Comparison of ENCODE assay signal across 40 cellular contexts in the genomic region with DNA sequence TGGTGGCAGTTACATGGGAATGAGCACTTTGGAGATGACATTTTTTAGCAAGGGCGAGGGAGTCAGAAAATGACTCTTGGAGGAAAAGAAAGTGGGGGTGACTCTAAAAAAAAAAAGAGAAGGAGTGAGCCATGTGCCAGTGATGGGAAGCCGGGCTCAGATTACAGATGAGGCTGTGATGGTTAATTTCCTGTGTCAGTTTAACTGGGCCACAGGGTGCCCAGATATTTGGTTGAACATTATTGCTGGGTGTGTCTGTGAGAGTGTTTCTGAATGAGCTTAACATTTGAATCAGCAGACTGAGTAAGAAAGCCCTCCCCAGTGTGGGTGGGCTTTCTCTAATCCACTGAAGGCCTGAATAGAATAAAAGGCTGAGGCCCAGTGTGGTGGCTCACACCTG. TPM values are rescaled to one million over a fixed set of nuclear protein-coding genes. Genes with fewer than 3 reads are reported as not detected.
"Had no signal": no experiment of that assay in that cellular context is flagged by ENCODE, and none has a peak within 500 bp of the region (broad histone marks: within the 10 kb centered on the region; RNA-seq: fewer than 3 reads in every experiment).

No MANE protein-coding gene starts in this region.

- H3K4me1 ChIP-seq: ascending aorta had no signal

- H3K27me3 ChIP-seq: ascending aorta, cardiac muscle cell had no signal

- ATAC-seq: activated CD4-positive, alpha-beta T cell treated with anti-CD3 and anti-CD28 coated beads for 36 hours; activated CD4-positive, CD25-positive, alpha-beta regulatory T cell treated with anti-CD3 and anti-CD28 coated beads, Interleukin-2, amount 50 U/mL, for 24 hours; activated CD8-positive, alpha-beta memory T cell treated with anti-CD3 and anti-CD28 coated beads, Interleukin-2, amount 10 ng/mL, durations not matched to agents 7 days and 5 days; activated CD8-positive, alpha-beta T cell treated with anti-CD3 and anti-CD28 coated beads, Interleukin-2, amount 10 ng/mL, durations not matched to agents 7 days and 5 days; activated naive CD8-positive, alpha-beta T cell treated with anti-CD3 and anti-CD28 coated beads, Interleukin-2, amount 50 U/mL, for 24 hours had no signal

- H3K27ac ChIP-seq: ascending aorta, cardiac muscle cell, VCaP had no signal

- H3K36me3 ChIP-seq: ascending aorta, cardiac muscle cell had no signal

- FAIRE-seq: bronchial epithelial cell, TTC549 had no signal

- H3K36me3 Mint-ChIP-seq: activated CD8-positive, alpha-beta memory T cell treated with anti-CD3 and anti-CD28 coated beads, Interleukin-2, amount 10 ng/mL, durations not matched to agents 7 days and 5 days; activated naive CD4-positive, alpha-beta T cell treated with anti-CD3 and anti-CD28 coated beads, Interleukin-2, amount 10 ng/mL, durations not matched to agents 7 days and 5 days; activated naive CD4-positive, alpha-beta T cell treated with anti-CD3 and anti-CD28 coated beads, Interleukin-2, amount 50 U/mL, for 24 hours; activated naive CD8-positive, alpha-beta T cell; activated naive CD8-positive, alpha-beta T cell treated with anti-CD3 and anti-CD28 coated beads, Interleukin-2, amount 10 ng/mL, durations not matched to agents 7 days and 5 days; brain had no signal

- DNase-seq: activated CD4-positive, alpha-beta memory T cell treated with anti-CD3 and anti-CD28 coated beads, Interleukin-2, amount 10 ng/mL, durations not matched to agents 7 days and 5 days; activated CD4-positive, alpha-beta T cell treated with anti-CD3 and anti-CD28 coated beads for 1 hour; activated CD4-positive, alpha-beta T cell treated with anti-CD3 and anti-CD28 coated beads for 36 hours; activated CD4-positive, alpha-beta T cell treated with anti-CD3 and anti-CD28 coated beads for 48 hours; activated CD4-positive, alpha-beta T cell treated with anti-CD3 and anti-CD28 coated beads, Interleukin-2, amount 10 ng/mL, durations not matched to agents 7 days and 5 days; activated CD4-positive, alpha-beta T cell treated with anti-CD3 and anti-CD28 coated beads, Interleukin-2, amount 50 U/mL, for 48 hours; activated CD4-positive, CD25-positive, alpha-beta regulatory T cell; activated CD8-positive, alpha-beta memory T cell treated with anti-CD3 and anti-CD28 coated beads for 24 hours; activated CD8-positive, alpha-beta memory T cell treated with anti-CD3 and anti-CD28 coated beads, Interleukin-2, amount 10 ng/mL, durations not matched to agents 7 days and 5 days; activated CD8-positive, alpha-beta memory T cell treated with anti-CD3 and anti-CD28 coated beads, Interleukin-2, amount 50 U/mL, for 48 hours; activated CD8-positive, alpha-beta T cell treated with anti-CD3 and anti-CD28 coated beads, Interleukin-2, amount 10 ng/mL, durations not matched to agents 7 days and 5 days; activated effector memory CD4-positive, alpha-beta T cell treated with Interleukin-2 at 50 U/mL for 16 hours; activated gamma-delta T cell; activated naive CD4-positive, alpha-beta T cell treated with anti-CD3 and anti-CD28 coated beads, Interleukin-2, amount 10 ng/mL, durations not matched to agents 7 days and 5 days; activated naive CD4-positive, alpha-beta T cell treated with Interleukin-2 at 50 U/mL for 16 hours; activated naive CD8-positive, alpha-beta T cell treated with anti-CD3 and anti-CD28 coated beads, Interleukin-2, amount 10 ng/mL, durations not matched to agents 7 days and 5 days; activated naive CD8-positive, alpha-beta T cell treated with anti-CD3 and anti-CD28 coated beads, Interleukin-2, amount 50 U/mL, for 24 hours; activated T-cell treated with anti-CD3 and anti-CD28 coated beads, Interleukin-2, amount 50 U/mL, for 24 hours; activated T-cell treated with anti-CD3 and anti-CD28 coated beads, Interleukin-2, amount 50 U/mL, for 48 hours; amygdala; anterior cingulate cortex; caudate nucleus; cerebellar nuclear complex; T-helper 2 cell; T-helper 9 cell had no signal

- H3K9me3 ChIP-seq: ascending aorta had no signal

- H3K27ac Mint-ChIP-seq: activated CD4-positive, alpha-beta memory T cell treated with anti-CD3 and anti-CD28 coated beads, Interleukin-2, amount 10 ng/mL, durations not matched to agents 7 days and 5 days; activated CD4-positive, alpha-beta T cell treated with anti-CD3 and anti-CD28 coated beads for 36 hours; activated CD4-positive, alpha-beta T cell treated with anti-CD3 and anti-CD28 coated beads, Interleukin-2, amount 10 ng/mL, durations not matched to agents 7 days and 5 days; activated CD8-positive, alpha-beta memory T cell treated with anti-CD3 and anti-CD28 coated beads, Interleukin-2, amount 10 ng/mL, durations not matched to agents 7 days and 5 days; activated CD8-positive, alpha-beta T cell treated with anti-CD3 and anti-CD28 coated beads, Interleukin-2, amount 10 ng/mL, durations not matched to agents 7 days and 5 days; activated naive CD4-positive, alpha-beta T cell treated with anti-CD3 and anti-CD28 coated beads, Interleukin-2, amount 10 ng/mL, durations not matched to agents 7 days and 5 days; activated naive CD4-positive, alpha-beta T cell treated with anti-CD3 and anti-CD28 coated beads, Interleukin-2, amount 50 U/mL, for 24 hours; activated naive CD8-positive, alpha-beta T cell; activated naive CD8-positive, alpha-beta T cell treated with anti-CD3 and anti-CD28 coated beads, Interleukin-2, amount 10 ng/mL, durations not matched to agents 7 days and 5 days; activated naive CD8-positive, alpha-beta T cell treated with anti-CD3 and anti-CD28 coated beads, Interleukin-2, amount 50 U/mL, for 24 hours; activated T-cell treated with anti-CD3 and anti-CD28 coated beads, Interleukin-2, amount 50 U/mL, for 24 hours; activated T-helper 2 cell treated with anti-CD3 and anti-CD28 coated beads, Interferon-gamma antibody, Interleukin-2, Interleukin-4, amounts not matched to agents 10 μg/mL and 5 μg/mL and 100 μg/mL, durations not matched to agents 14 hours and 24 hours and 36 hours; T-helper 1 cell treated with Interleukin-12 subunit alpha and Interleukin-12 subunit beta and Interleukin-4 antibody, amounts not matched to agents 30 μg/mL and 1 μg/mL, for 36 hours; T-helper 2 cell treated with Interferon-gamma antibody and Interleukin-4, amounts not matched to agents 5 μg/mL and 100 μg/mL, for 36 hours had no signal

- H3K4me1 Mint-ChIP-seq: activated CD4-positive, alpha-beta memory T cell treated with anti-CD3 and anti-CD28 coated beads, Interleukin-2, amount 10 ng/mL, durations not matched to agents 7 days and 5 days; activated CD4-positive, alpha-beta T cell treated with anti-CD3 and anti-CD28 coated beads for 36 hours; activated CD4-positive, alpha-beta T cell treated with anti-CD3 and anti-CD28 coated beads, Interleukin-2, amount 10 ng/mL, durations not matched to agents 7 days and 5 days; activated CD8-positive, alpha-beta memory T cell treated with anti-CD3 and anti-CD28 coated beads, Interleukin-2, amount 10 ng/mL, durations not matched to agents 7 days and 5 days; activated naive CD4-positive, alpha-beta T cell treated with anti-CD3 and anti-CD28 coated beads, Interleukin-2, amount 10 ng/mL, durations not matched to agents 7 days and 5 days; activated naive CD4-positive, alpha-beta T cell treated with anti-CD3 and anti-CD28 coated beads, Interleukin-2, amount 50 U/mL, for 24 hours; activated naive CD8-positive, alpha-beta T cell treated with anti-CD3 and anti-CD28 coated beads, Interleukin-2, amount 10 ng/mL, durations not matched to agents 7 days and 5 days; activated naive CD8-positive, alpha-beta T cell treated with anti-CD3 and anti-CD28 coated beads, Interleukin-2, amount 50 U/mL, for 24 hours; central memory CD8-positive, alpha-beta T cell had no signal

- H3K27me3 Mint-ChIP-seq: activated CD4-positive, alpha-beta memory T cell treated with anti-CD3 and anti-CD28 coated beads, Interleukin-2, amount 10 ng/mL, durations not matched to agents 7 days and 5 days; activated CD4-positive, alpha-beta T cell treated with anti-CD3 and anti-CD28 coated beads for 36 hours; activated CD4-positive, alpha-beta T cell treated with anti-CD3 and anti-CD28 coated beads, Interleukin-2, amount 10 ng/mL, durations not matched to agents 7 days and 5 days; activated CD8-positive, alpha-beta memory T cell treated with anti-CD3 and anti-CD28 coated beads, Interleukin-2, amount 10 ng/mL, durations not matched to agents 7 days and 5 days; activated naive CD4-positive, alpha-beta T cell treated with anti-CD3 and anti-CD28 coated beads, Interleukin-2, amount 10 ng/mL, durations not matched to agents 7 days and 5 days; activated naive CD8-positive, alpha-beta T cell treated with anti-CD3 and anti-CD28 coated beads, Interleukin-2, amount 10 ng/mL, durations not matched to agents 7 days and 5 days; activated T-cell treated with anti-CD3 and anti-CD28 coated beads, Interleukin-2, amount 50 U/mL, for 24 hours had no signal

- H3K4me3 Mint-ChIP-seq: activated CD4-positive, alpha-beta memory T cell treated with anti-CD3 and anti-CD28 coated beads, Interleukin-2, amount 10 ng/mL, durations not matched to agents 7 days and 5 days; activated CD4-positive, alpha-beta T cell treated with anti-CD3 and anti-CD28 coated beads for 36 hours; activated CD4-positive, alpha-beta T cell treated with anti-CD3 and anti-CD28 coated beads, Interleukin-2, amount 10 ng/mL, durations not matched to agents 7 days and 5 days; activated CD8-positive, alpha-beta memory T cell treated with anti-CD3 and anti-CD28 coated beads, Interleukin-2, amount 10 ng/mL, durations not matched to agents 7 days and 5 days; activated CD8-positive, alpha-beta T cell treated with anti-CD3 and anti-CD28 coated beads, Interleukin-2, amount 10 ng/mL, durations not matched to agents 7 days and 5 days; activated naive CD4-positive, alpha-beta T cell treated with anti-CD3 and anti-CD28 coated beads, Interleukin-2, amount 10 ng/mL, durations not matched to agents 7 days and 5 days; activated naive CD4-positive, alpha-beta T cell treated with anti-CD3 and anti-CD28 coated beads, Interleukin-2, amount 50 U/mL, for 24 hours; activated naive CD8-positive, alpha-beta T cell; activated naive CD8-positive, alpha-beta T cell treated with anti-CD3 and anti-CD28 coated beads, Interleukin-2, amount 10 ng/mL, durations not matched to agents 7 days and 5 days; activated naive CD8-positive, alpha-beta T cell treated with anti-CD3 and anti-CD28 coated beads, Interleukin-2, amount 50 U/mL, for 24 hours; activated T-cell treated with anti-CD3 and anti-CD28 coated beads, Interleukin-2, amount 50 U/mL, for 24 hours; brain; central memory CD8-positive, alpha-beta T cell; T-helper 1 cell treated with Interleukin-12 subunit alpha and Interleukin-12 subunit beta and Interleukin-4 antibody, amounts not matched to agents 30 μg/mL and 1 μg/mL, for 36 hours; T-helper 2 cell treated with Interferon-gamma antibody and Interleukin-4, amounts not matched to agents 5 μg/mL and 100 μg/mL, for 36 hours had no signal

- H3K9me3 Mint-ChIP-seq: activated CD4-positive, alpha-beta memory T cell treated with anti-CD3 and anti-CD28 coated beads, Interleukin-2, amount 10 ng/mL, durations not matched to agents 7 days and 5 days; activated naive CD4-positive, alpha-beta T cell treated with anti-CD3 and anti-CD28 coated beads, Interleukin-2, amount 10 ng/mL, durations not matched to agents 7 days and 5 days; activated naive CD4-positive, alpha-beta T cell treated with anti-CD3 and anti-CD28 coated beads, Interleukin-2, amount 50 U/mL, for 24 hours; activated naive CD8-positive, alpha-beta T cell treated with anti-CD3 and anti-CD28 coated beads, Interleukin-2, amount 10 ng/mL, durations not matched to agents 7 days and 5 days; activated naive CD8-positive, alpha-beta T cell treated with anti-CD3 and anti-CD28 coated beads, Interleukin-2, amount 50 U/mL, for 24 hours; activated T-cell treated with anti-CD3 and anti-CD28 coated beads, Interleukin-2, amount 50 U/mL, for 24 hours; activated T-helper 2 cell treated with anti-CD3 and anti-CD28 coated beads, Interferon-gamma antibody, Interleukin-2, Interleukin-4, amounts not matched to agents 10 μg/mL and 5 μg/mL and 100 μg/mL, durations not matched to agents 14 hours and 24 hours and 36 hours; T-helper 1 cell treated with Interleukin-12 subunit alpha and Interleukin-12 subunit beta and Interleukin-4 antibody, amounts not matched to agents 30 μg/mL and 1 μg/mL, for 36 hours; T-helper 2 cell treated with Interferon-gamma antibody and Interleukin-4, amounts not matched to agents 5 μg/mL and 100 μg/mL, for 36 hours had no signal

- H3K4me3 ChIP-seq: ascending aorta, cardiac muscle cell had no signal

RNA-seq across cellular contexts. Expression of a gene that starts 26.8 kb away (rescaled TPM):
- total RNA-seq: activated CD4-positive, alpha-beta memory T cell treated with anti-CD3 and anti-CD28 coated beads, Interleukin-2, amount 10 ng/mL, durations not matched to agents 7 days and 5 days; activated CD4-positive, alpha-beta T cell treated with anti-CD3 and anti-CD28 coated beads for 36 hours; activated CD4-positive, alpha-beta T cell treated with anti-CD3 and anti-CD28 coated beads, Interleukin-2, amount 10 ng/mL, durations not matched to agents 7 days and 5 days; activated CD8-positive, alpha-beta memory T cell treated with anti-CD3 and anti-CD28 coated beads, Interleukin-2, amount 10 ng/mL, durations not matched to agents 7 days and 5 days; activated CD8-positive, alpha-beta T cell treated with anti-CD3 and anti-CD28 coated beads, Interleukin-2, amount 10 ng/mL, durations not matched to agents 7 days and 5 days; activated naive CD8-positive, alpha-beta T cell treated with anti-CD3 and anti-CD28 coated beads, Interleukin-2, amount 10 ng/mL, durations not matched to agents 7 days and 5 days; activated T-helper 2 cell treated with anti-CD3 and anti-CD28 coated beads, Interferon-gamma antibody, Interleukin-2, Interleukin-4, amounts not matched to agents 10 μg/mL and 5 μg/mL and 100 μg/mL, durations not matched to agents 14 hours and 24 hours and 36 hours; ascending aorta; chondrocyte had no signal
- polyA plus RNA-seq: adipose tissue had no signal
